14 cellular contexts compared by ENCODE assay signal in genomic region chr15:82543155-82543554, GRCh38. TPM values are rescaled to one million over a fixed set of nuclear protein-coding genes. Genes with fewer than 3 reads are reported as not detected.
DNase-seq lines count a peak whose midpoint lies in the region; ATAC-seq and TF ChIP-seq lines count a peak whose summit lies in the region.
"Had no signal": no experiment of that assay in that cellular context is flagged by ENCODE, and none has a peak within 500 bp of the region (broad histone marks: within the 10 kb centered on the region; RNA-seq: fewer than 3 reads in every experiment).

No MANE protein-coding gene starts in this region.

- H3K4me1 ChIP-seq in ovary (ENCODE audit: insufficient read depth) (peaks cover 3% of the 10 kb centered on the region), upper lobe of right lung (peaks cover 11% of the 10 kb centered on the region), mammary epithelial cell (ENCODE audit: insufficient read depth, low read length) (peaks cover 8% of the 10 kb centered on the region)

- H3K27me3 ChIP-seq in ovary, result no peaks in the 10 kb centered on the region
- H3K27me3 ChIP-seq in upper lobe of right lung, result no peaks in the 10 kb centered on the region
- no peaks in the 10 kb centered on the region for H3K27me3 ChIP-seq in mammary epithelial cell (ENCODE audit: insufficient read depth, low read length)
- H3K27me3 ChIP-seq: body of pancreas, esophagus muscularis mucosa had no signal

- peak overlapping the region; percentile 60 for H3K27ac Mint-ChIP-seq in dendritic cell treated with granulocyte-macrophage colony-stimulating factor and Interleukin-4, amounts not matched to agents 40 ng/mL and 50 ng/mL, for 4 days

- H2AFZ ChIP-seq in mammary epithelial cell (ENCODE audit: low read depth, low read length), result no peak overlapping the region

- DNase-seq in GM04504 (ENCODE audit: low read depth), result peak; percentile 48
- DNase-seq in NB4 (ENCODE audit: low read depth), result peak; percentile 84
- DNase-seq in ovary, result peak in 4 of 5 donors; percentile 31 to 47 (median 40)
- DNase-seq in upper lobe of right lung, result no peak
- DNase-seq in mammary epithelial cell, result no peak
- DNase-seq: body of pancreas, left colon, NCI-H1105 treated with DMSO at 0.1 percent for 48 hours, NCI-H774, posterior cingulate gyrus had no signal

- CTCF ChIA-PET in mammary epithelial cell (lab: Charles Lee; ENCODE audit: low non-redundant PET), result no interaction called here

- no peak overlapping the region for H3K9ac ChIP-seq in mammary epithelial cell (ENCODE audit: insufficient read depth, low read length)

- peak overlapping the region in 1 of 2 donors; percentile 28 for H3K27ac ChIP-seq in ovary
- H3K27ac ChIP-seq in upper lobe of right lung, result no peak overlapping the region
- no peak overlapping the region for H3K27ac ChIP-seq in mammary epithelial cell (ENCODE audit: insufficient read depth, low read depth, low read length)
- H3K27ac ChIP-seq: body of pancreas, esophagus muscularis mucosa had no signal

- no peak for TF ChIP-seq EP300 in ovary (IDR thresholded peaks at IDR 0.05)

- H3K4me3 Mint-ChIP-seq in dendritic cell treated with granulocyte-macrophage colony-stimulating factor and Interleukin-4, amounts not matched to agents 40 ng/mL and 50 ng/mL, for 4 days, result no peak overlapping the region

- H3K9me3 ChIP-seq in ovary (no peaks in the 10 kb centered on the region), upper lobe of right lung (no peaks in the 10 kb centered on the region), mammary epithelial cell (replicated peaks; ENCODE audit: insufficient read depth, low read length) (no peaks in the 10 kb centered on the region)
- H3K9me3 ChIP-seq: body of pancreas, esophagus muscularis mucosa, HAP-1 had no signal

- no TSS peak for BruUV-seq in mammary epithelial cell (replicated peaks; lab: Mats Ljungman, UMichigan)

- peaks cover 2% of the 10 kb centered on the region for H4K20me1 ChIP-seq in mammary epithelial cell (ENCODE audit: insufficient read depth, low read length)

- no peak overlapping the region for H3K4me2 ChIP-seq in mammary epithelial cell (ENCODE audit: insufficient read depth, low read depth, low read length)

- intact Hi-C loops in dendritic cell treated with granulocyte-macrophage colony-stimulating factor and Interleukin-4, amounts not matched to agents 40 ng/mL and 50 ng/mL, for 4 days (cut with micrococcal nuclease), result loop anchor here (10.0 kb wide), 3 partner anchors 212 to 498 kb away; partner anchors contain the start of genes FSD2, MEX3B and WHAMM
- intact Hi-C loops in ovary (cut with DNase I) (loop anchor here in 2 of 4 donors (10.0 kb wide), 2 partner anchors 102 to 442 kb away; partner anchors contain the start of genes CPEB1 (in 1 of the 2) and RAMAC (in 1 of the 2)), upper lobe of right lung (cut with DNase I) (no loop called here), mammary epithelial cell (cut with micrococcal nuclease) (loop anchor here (5.0 kb wide), 2 partner anchors 444 to 469 kb away; partner anchors contain the start of genes C15orf40 and RAMAC)

- H3K36me3 ChIP-seq in ovary (no peaks in the 10 kb centered on the region), upper lobe of right lung (peaks cover 10% of the 10 kb centered on the region), mammary epithelial cell (ENCODE audit: insufficient read depth, low read length) (peaks cover 8% of the 10 kb centered on the region)

- H3K27me3 Mint-ChIP-seq in dendritic cell treated with granulocyte-macrophage colony-stimulating factor and Interleukin-4, amounts not matched to agents 40 ng/mL and 50 ng/mL, for 4 days, result peaks cover 8% of the 10 kb centered on the region

- ATAC-seq in upper lobe of right lung (no peak), GM19035 (IDR thresholded peaks at IDR 0.05; ENCODE audit: unreplicated experiment) (no peak)
- ATAC-seq: body of pancreas, left colon had no signal

- WGBS in ovary, 3 donors, result 5 to 14% (median 7%) methylated on average over 2 of the region's 2 CpGs
- WGBS in mammary epithelial cell (ENCODE audit: low coverage, missing lambda C conversion rate), result 95% methylated on average over 2 of the region's 2 CpGs

- in situ Hi-C loops in mammary epithelial cell (cut with MboI; ENCODE audit: low sequenced_read_pairs in 2 of 2), result no loop called here

- H3K4me3 ChIP-seq in NB4 (ENCODE audit: low read depth, low read length) (no peak overlapping the region), ovary (no peak overlapping the region), upper lobe of right lung (no peak overlapping the region), mammary epithelial cell (replicated peaks in 1 of 3; ENCODE audit: insufficient read depth in 1 of 3, low read depth in 2 of 3, low read length in 3 of 3) (no peak overlapping the region)
- H3K4me3 ChIP-seq: body of pancreas, esophagus muscularis mucosa, HAP-1 had no signal

- H3K4me1 Mint-ChIP-seq in dendritic cell treated with granulocyte-macrophage colony-stimulating factor and Interleukin-4, amounts not matched to agents 40 ng/mL and 50 ng/mL, for 4 days (ENCODE audit: low read depth), result peaks cover 67% of the 10 kb centered on the region

- H3K9me3 Mint-ChIP-seq in dendritic cell treated with granulocyte-macrophage colony-stimulating factor and Interleukin-4, amounts not matched to agents 40 ng/mL and 50 ng/mL, for 4 days, result no peaks in the 10 kb centered on the region

- H3K79me2 ChIP-seq in mammary epithelial cell (ENCODE audit: insufficient read depth, low read length), result peaks cover 28% of the 10 kb centered on the region

- H3K36me3 Mint-ChIP-seq in dendritic cell treated with granulocyte-macrophage colony-stimulating factor and Interleukin-4, amounts not matched to agents 40 ng/mL and 50 ng/mL, for 4 days (ENCODE audit: low read depth), result peaks cover 32% of the 10 kb centered on the region

- TF ChIP-seq CTCF in NB4 (IDR thresholded peaks at IDR 0.05; ENCODE audit: low read depth, low read length) (no peak), ovary (IDR thresholded peaks at IDR 0.05) (no peak), upper lobe of right lung (IDR thresholded peaks at IDR 0.05) (no peak), mammary epithelial cell (conservative IDR thresholded peaks at IDR 0.05 in 1 of 2, IDR thresholded peaks at IDR 0.05 in 1 of 2; ENCODE audit: extremely low read depth in 1 of 2, insufficient read depth in 1 of 2, low read depth in 1 of 2, low read length in 2 of 2) (no peak)

- dilution Hi-C loops in mammary epithelial cell (cut with HindIII; ENCODE audit: low sequenced_read_pairs), result loop anchor here (25.0 kb wide), 1 partner anchor 131 kb away; no protein-coding TSS in a partner anchor

- no peak for TF ChIP-seq POLR2A in NB4 (IDR thresholded peaks at IDR 0.05; ENCODE audit: extremely low read depth, insufficient read length)
- no peak for TF ChIP-seq POLR2A in ovary (IDR thresholded peaks at IDR 0.05)

RNA-seq across cellular contexts. Expression of gene RPS17, which starts 2.9 kb away (rescaled TPM):
- total RNA-seq in ovary (1,000 to 10,000 TPM; 2,388 to 6,661 (median 3,090) TPM), upper lobe of right lung (1,176 TPM), mammary epithelial cell (1,000 to 10,000 TPM; 1,069 to 1,616 TPM)
- polyA plus RNA-seq in ovary (1,000 to 10,000 TPM; 2,986 to 7,542 TPM), mammary epithelial cell (4,815 TPM)
- polyA minus RNA-seq in mammary epithelial cell, result 502 TPM

Comparison
In these comparisons a context has a peak if more than half of its experiments do, and no peak if none do; other contexts are left out.
1. DNase-seq: peak in GM04504 (single experiment), NB4 (single experiment) and ovary (4 of 5); none in upper lobe of right lung (single experiment) and mammary epithelial cell (single experiment).